Comparison of ENCODE assay signal across 22 cellular contexts in the genomic region with DNA sequence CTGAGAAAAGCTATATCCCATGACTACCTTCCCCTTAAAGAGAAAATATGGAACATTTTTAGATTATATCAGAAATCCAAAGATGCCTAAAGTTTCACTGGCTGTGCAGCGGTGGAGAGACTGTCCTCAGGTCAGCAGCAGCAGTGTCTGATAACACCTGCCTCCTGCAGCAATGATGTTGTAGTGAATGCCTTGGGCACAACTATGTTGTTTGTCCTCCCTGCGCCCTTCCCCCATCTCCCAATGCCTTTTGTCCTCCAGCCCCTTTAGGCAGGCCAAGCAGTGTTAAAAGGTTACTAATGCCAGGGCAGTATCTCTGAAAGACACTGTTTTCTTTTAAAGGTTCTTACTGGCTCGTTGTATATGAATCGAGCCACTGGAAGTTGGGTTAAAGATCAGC. TPM values are rescaled to one million over a fixed set of nuclear protein-coding genes. Genes with fewer than 3 reads are reported as not detected.
DNase-seq lines count a peak whose midpoint lies in the region; ATAC-seq and TF ChIP-seq lines count a peak whose summit lies in the region.
"Had no signal": no experiment of that assay in that cellular context is flagged by ENCODE, and none has a peak within 500 bp of the region (broad histone marks: within the 10 kb centered on the region; RNA-seq: fewer than 3 reads in every experiment).

No MANE protein-coding gene starts in this region.

- no peak for TF ChIP-seq CTCF in MCF 10A (IDR thresholded peaks at IDR 0.05; ENCODE audit: unreplicated experiment)
- TF ChIP-seq CTCF in mammary epithelial cell (conservative IDR thresholded peaks at IDR 0.05 in 1 of 2, IDR thresholded peaks at IDR 0.05 in 1 of 2; ENCODE audit: extremely low read depth in 1 of 2, insufficient read depth in 1 of 2, low read depth in 1 of 2, low read length in 2 of 2), result no peak
- no peak for TF ChIP-seq CTCF in heart left ventricle (IDR thresholded peaks at IDR 0.05)
- no peak for TF ChIP-seq CTCF in osteocyte (IDR thresholded peaks at IDR 0.05)
- TF ChIP-seq CTCF in uterus (IDR thresholded peaks at IDR 0.05), result no peak

- H3K79me2 ChIP-seq in mammary epithelial cell (ENCODE audit: insufficient read depth, low read length), result peaks cover 6% of the 10 kb centered on the region

- WGBS in mammary epithelial cell (ENCODE audit: low coverage, missing lambda C conversion rate), result 76% methylated on average over 4 of the region's 4 CpGs
- 51 to 68% (median 65%) methylated on average over 4 of the region's 4 CpGs for WGBS in heart left ventricle, 4 donors

- H3K9me3 Mint-ChIP-seq in MCF 10A (ENCODE audit: unreplicated experiment) (no peaks in the 10 kb centered on the region), osteocyte (ENCODE audit: unreplicated experiment) (no peaks in the 10 kb centered on the region)
- H3K9me3 Mint-ChIP-seq: CD14-positive monocyte; mesothelial cell of epicardium; T-helper 1 cell treated with Interleukin-12 subunit alpha and Interleukin-12 subunit beta and Interleukin-4 antibody, amounts not matched to agents 30 μg/mL and 1 μg/mL, for 36 hours had no signal

- TF ChIP-seq POLR2A in heart left ventricle (IDR thresholded peaks at IDR 0.05), result no peak
- no peak for TF ChIP-seq POLR2A in uterus (IDR thresholded peaks at IDR 0.05)

- no peaks in the 10 kb centered on the region for H3K27me3 Mint-ChIP-seq in MCF 10A (ENCODE audit: insufficient read depth, unreplicated experiment)
- H3K27me3 Mint-ChIP-seq in osteocyte (ENCODE audit: unreplicated experiment), result no peaks in the 10 kb centered on the region

- ATAC-seq in heart left ventricle (peak; percentile 21 to 59 (median 49)), HG02870 (IDR thresholded peaks at IDR 0.05; ENCODE audit: unreplicated experiment) (no peak)
- ATAC-seq: GM12878 had no signal

- BruUV-seq in MCF 10A (replicated peaks; lab: Mats Ljungman, UMichigan) (no TSS peak), mammary epithelial cell (replicated peaks; lab: Mats Ljungman, UMichigan) (no TSS peak)

- H3K36me3 ChIP-seq in mammary epithelial cell (ENCODE audit: insufficient read depth, low read length) (peaks cover 51% of the 10 kb centered on the region), heart left ventricle (peaks cover 4 to 100% (median 98%) of the 10 kb centered on the region in 9 donors), uterus (no peaks in the 10 kb centered on the region)

- H3K4me1 Mint-ChIP-seq in MCF 10A (ENCODE audit: insufficient read depth, unreplicated experiment) (peaks cover 10% of the 10 kb centered on the region), osteocyte (ENCODE audit: unreplicated experiment) (peaks cover 16% of the 10 kb centered on the region)
- H3K4me1 Mint-ChIP-seq: CD14-positive monocyte, mesothelial cell of epicardium had no signal

- H2AFZ ChIP-seq in mammary epithelial cell (ENCODE audit: low read depth, low read length), result no peak overlapping the region

- H3K27ac Mint-ChIP-seq in MCF 10A (ENCODE audit: low read depth, unreplicated experiment) (peak overlapping the region; percentile 84), osteocyte (ENCODE audit: unreplicated experiment) (peak overlapping the region; percentile 69)
- H3K27ac Mint-ChIP-seq: CD14-positive monocyte; mesothelial cell of epicardium; T-helper 1 cell treated with Interleukin-12 subunit alpha and Interleukin-12 subunit beta and Interleukin-4 antibody, amounts not matched to agents 30 μg/mL and 1 μg/mL, for 36 hours had no signal

- H3K36me3 Mint-ChIP-seq in MCF 10A (ENCODE audit: insufficient read depth, unreplicated experiment) (peaks cover 85% of the 10 kb centered on the region), osteocyte (ENCODE audit: unreplicated experiment) (peaks cover 60% of the 10 kb centered on the region)

- H3K4me3 Mint-ChIP-seq in MCF 10A (ENCODE audit: unreplicated experiment), result no peak overlapping the region
- no peak overlapping the region for H3K4me3 Mint-ChIP-seq in osteocyte (ENCODE audit: unreplicated experiment)
- H3K4me3 Mint-ChIP-seq: CD14-positive monocyte; mesothelial cell of epicardium; T-helper 1 cell treated with Interleukin-12 subunit alpha and Interleukin-12 subunit beta and Interleukin-4 antibody, amounts not matched to agents 30 μg/mL and 1 μg/mL, for 36 hours had no signal

- H3K4me3 ChIP-seq in mammary epithelial cell (replicated peaks in 1 of 3; ENCODE audit: insufficient read depth in 1 of 3, low read depth in 2 of 3, low read length in 3 of 3) (no peak overlapping the region), heart left ventricle (no peak overlapping the region), uterus (no peak overlapping the region)
- H3K4me3 ChIP-seq: GM12878, tibial artery had no signal

- dilution Hi-C loops in mammary epithelial cell (cut with HindIII; ENCODE audit: low sequenced_read_pairs), result no loop called here

- DNase-seq in MCF 10A (ENCODE audit: unreplicated experiment), result no peak
- DNase-seq in mammary epithelial cell, result no peak
- no peak for DNase-seq in heart left ventricle
- no peak for DNase-seq in osteocyte (ENCODE audit: extremely low spot score, unreplicated experiment)
- no peak for DNase-seq in OCI-M2 (lab: John Stamatoyannopoulos, UW; ENCODE audit: unreplicated experiment)
- no peak for DNase-seq in dermis blood vessel endothelial cell
- no peak for DNase-seq in uterus
- DNase-seq: activated CD4-positive, alpha-beta T cell treated with anti-CD3 and anti-CD28 coated beads, Interleukin-2, amount 50 U/mL, for 4 hours; activated naive CD4-positive, alpha-beta T cell treated with Interleukin-2 at 50 U/mL for 16 hours; activated T-cell treated with anti-CD3 and anti-CD28 coated beads for 4 hours; aorta; DMS 273 treated with DMSO at 0.1 percent for 48 hours; kidney; NCI-H1436; NCI-H526; stimulated activated CD4-positive, alpha-beta T cell treated with anti-CD3 and anti-CD28 coated beads, Interleukin-15, amount 100 ng/mL, for 24 hours; tibial artery had no signal

- no peaks in the 10 kb centered on the region for H4K20me1 ChIP-seq in mammary epithelial cell (ENCODE audit: insufficient read depth, low read length)

- CTCF ChIA-PET in MCF 10A (lab: Yijun Ruan, JAX), result interaction anchor here (0.7 to 1.4 kb wide), 3 partner anchors 10 to 659 kb away, joined by 3 to 5 read pairs (median 3); no protein-coding TSS in a partner anchor
- CTCF ChIA-PET in mammary epithelial cell (lab: Charles Lee; ENCODE audit: low non-redundant PET), result no interaction called here

- no peaks in the 10 kb centered on the region for H3K9me3 ChIP-seq in mammary epithelial cell (replicated peaks; ENCODE audit: insufficient read depth, low read length)
- no peaks in the 10 kb centered on the region for H3K9me3 ChIP-seq in heart left ventricle
- no peaks in the 10 kb centered on the region for H3K9me3 ChIP-seq in uterus
- H3K9me3 ChIP-seq: tibial artery had no signal

- in situ Hi-C loops in mammary epithelial cell (cut with MboI; ENCODE audit: low sequenced_read_pairs in 2 of 2), result no loop called here

- POLR2A ChIA-PET in MCF 10A (lab: Yijun Ruan, JAX), result interaction anchor here (0.9 kb wide), 2 partner anchors 12 to 78 kb away, joined by 3 to 5 read pairs; no protein-coding TSS in a partner anchor

- intact Hi-C loops in MCF 10A (cut with micrococcal nuclease), result no loop called here
- intact Hi-C loops in mammary epithelial cell (cut with micrococcal nuclease), result no loop called here
- intact Hi-C loops in heart left ventricle (cut with DNase I), result loop anchor here in 2 of 10 donors (5.0 kb wide), 2 partner anchors 65 to 70 kb away; a partner anchor contains a TSS
- intact Hi-C loops in uterus (cut with DNase I; ENCODE audit: low total_unique reads), result no loop called here

- H3K4me1 ChIP-seq in mammary epithelial cell (ENCODE audit: insufficient read depth, low read length) (no peaks in the 10 kb centered on the region), heart left ventricle (peaks cover 7 to 58% (median 27%) of the 10 kb centered on the region in 12 donors), uterus (no peaks in the 10 kb centered on the region)

- no peak overlapping the region for H3K27ac ChIP-seq in mammary epithelial cell (ENCODE audit: insufficient read depth, low read depth, low read length)
- H3K27ac ChIP-seq in heart left ventricle, result peak overlapping the region in 11 of 12 donors; percentile 21 to 79 (median 57)
- H3K27ac ChIP-seq in uterus, result no peak overlapping the region
- H3K27ac ChIP-seq: tibial artery had no signal

- no peak overlapping the region for H3K4me2 ChIP-seq in mammary epithelial cell (ENCODE audit: insufficient read depth, low read depth, low read length)

- H3K27me3 ChIP-seq in mammary epithelial cell (ENCODE audit: insufficient read depth, low read length) (no peaks in the 10 kb centered on the region), heart left ventricle (no peaks in the 10 kb centered on the region), uterus (no peaks in the 10 kb centered on the region)
- H3K27me3 ChIP-seq: tibial artery had no signal

- H3K9ac ChIP-seq in mammary epithelial cell (ENCODE audit: insufficient read depth, low read length), result no peak overlapping the region

RNA-seq across cellular contexts. Expression of a gene that starts 13.2 kb away (rescaled TPM):
- total RNA-seq in MCF 10A (2022), result 285 and 358 TPM in 2 replicates
- 100 to 1,000 TPM in 1 of 2 donors, 10 to 100 TPM in 1; 52.7 to 176 TPM for total RNA-seq in mammary epithelial cell
- 82.0 TPM for polyA plus RNA-seq in mammary epithelial cell
- 105 TPM for polyA minus RNA-seq in mammary epithelial cell
- total RNA-seq in heart left ventricle, result 100 to 1,000 TPM in 7 of 9 donors, 10 to 100 TPM in 2; 72.9 to 260 (median 193) TPM
- 100 to 1,000 TPM; 163 to 272 TPM for polyA plus RNA-seq in heart left ventricle
- total RNA-seq in osteocyte, result 172 and 185 TPM in 2 replicates
- total RNA-seq in dermis blood vessel endothelial cell, result 81.3 and 169 TPM in 2 replicates
- total RNA-seq in uterus, result 100 to 1,000 TPM in 1 of 4 donors, 10 to 100 TPM in 3; 21.8 to 129 (median 44.4) TPM

Comparison
In these comparisons a context has a peak if more than half of its experiments do, and no peak if none do; other contexts are left out.
1. H3K27ac ChIP-seq: peak in heart left ventricle (11 of 12); none in mammary epithelial cell (single experiment) and uterus (0 of 2).